ENCODE assay signal across 20 cellular contexts in the genomic region with DNA sequence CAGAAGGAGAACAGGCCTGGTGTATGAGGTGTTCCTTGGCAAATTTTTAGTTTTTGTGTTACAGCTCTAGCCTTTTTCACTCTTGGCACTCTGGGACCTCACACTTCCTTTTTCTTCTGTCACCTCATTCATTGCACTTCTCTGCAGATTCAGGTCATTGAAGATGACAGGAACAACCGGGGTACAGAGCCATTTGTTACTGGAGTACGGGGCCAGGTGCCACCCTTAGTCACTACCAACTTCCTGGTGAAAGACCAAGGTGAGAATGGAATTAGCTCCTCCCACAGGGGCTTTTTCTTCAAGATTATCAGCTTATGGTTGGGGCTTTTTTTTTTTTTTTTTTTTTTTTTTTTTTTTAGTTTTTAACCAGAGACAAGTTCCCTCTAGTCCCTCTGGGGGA. TPM values are rescaled to one million over a fixed set of nuclear protein-coding genes. Genes with fewer than 3 reads are reported as not detected.
DNase-seq lines count a peak whose midpoint lies in the region; ATAC-seq, FAIRE-seq and TF ChIP-seq lines count a peak whose summit lies in the region.
"Had no signal": no experiment of that assay in that cellular context is flagged by ENCODE, and none has a peak within 500 bp of the region (broad histone marks: within the 10 kb centered on the region; RNA-seq: fewer than 3 reads in every experiment).

No MANE protein-coding gene starts in this region.

- H3K4me3 Mint-ChIP-seq in activated CD8-positive, alpha-beta T cell treated with anti-CD3 and anti-CD28 coated beads for 36 hours: no peak overlapping the region
- no peak overlapping the region for H3K4me3 Mint-ChIP-seq in activated CD8-positive, alpha-beta T cell treated with anti-CD3 and anti-CD28 coated beads, Interleukin-2, amount 10 ng/mL, durations not matched to agents 7 days and 5 days
- no peak overlapping the region for H3K4me3 Mint-ChIP-seq in HFFc6
- H3K4me3 Mint-ChIP-seq in natural killer cell treated with Interleukin-12 subunit alpha and Interleukin-12 subunit beta and Interleukin-15 and Interleukin-18, amount 100 ng/mL, for 72 hours: peak overlapping the region; percentile 68

- in situ Hi-C loops in GM12878 (cut with MboI): no loop called here

- peaks cover 3% of the 10 kb centered on the region; the same call in 1 of the 2 replicates for H4K20me1 ChIP-seq in GM12878 (ENCODE audit: control insufficient read depth, insufficient read depth)

- SMC1A ChIA-PET in GM12878 (lab: Charles Lee; ENCODE audit: uncharacterized antibody, unreplicated experiment): interaction anchor here (0.5 to 2.4 kb wide), 7 partner anchors 10 to 119 kb away, joined by 3 to 13 read pairs (median 4); partner anchors contain the start of gene SEC24C

- no peak overlapping the region for H3K4me3 ChIP-seq in GM12878
- H3K4me3 ChIP-seq: BLaER1, pancreas, SJCRH30, tibial artery had no signal

- 5% methylated on average over 2 of the region's 2 CpGs for WGBS in GM12878 (ENCODE audit: insufficient coverage, insufficient replicate concordance, low lambda C conversion rate, missing lambda C conversion rate)

- H3K9me3 Mint-ChIP-seq in activated CD8-positive, alpha-beta T cell treated with anti-CD3 and anti-CD28 coated beads for 36 hours: no peaks in the 10 kb centered on the region
- no peaks in the 10 kb centered on the region for H3K9me3 Mint-ChIP-seq in activated CD8-positive, alpha-beta T cell treated with anti-CD3 and anti-CD28 coated beads, Interleukin-2, amount 10 ng/mL, durations not matched to agents 7 days and 5 days (ENCODE audit: insufficient read depth)
- H3K9me3 Mint-ChIP-seq in HFFc6: no peaks in the 10 kb centered on the region
- no peaks in the 10 kb centered on the region for H3K9me3 Mint-ChIP-seq in natural killer cell treated with Interleukin-12 subunit alpha and Interleukin-12 subunit beta and Interleukin-15 and Interleukin-18, amount 100 ng/mL, for 72 hours

- H2AFZ ChIP-seq in GM12878 (ENCODE audit: control insufficient read depth, low read depth, low read length): no peak overlapping the region

- CTCF ChIA-PET in activated CD8-positive, alpha-beta T cell treated with anti-CD3 and anti-CD28 coated beads for 36 hours (lab: Charles Lee): interaction anchor here (1.0 to 3.0 kb wide), 4 partner anchors 9 to 20 kb away, joined by 3 to 14 read pairs (median 4); a partner anchor contains a TSS
- CTCF ChIA-PET in activated CD8-positive, alpha-beta T cell treated with anti-CD3 and anti-CD28 coated beads, Interleukin-2, amount 10 ng/mL, durations not matched to agents 7 days and 5 days (lab: Charles Lee): interaction anchor here (1.5 to 2.0 kb wide), 2 partner anchors 9 to 18 kb away, joined by 3 to 12 read pairs; a partner anchor contains a TSS
- CTCF ChIA-PET in GM12878 (lab: Yijun Ruan, JAX): interaction anchor here (0.8 to 1.7 kb wide), 2 partner anchors 18 to 20 kb away, joined by 3 read pairs; no protein-coding TSS in a partner anchor

- TF ChIP-seq RAD21 in GM12878 (IDR thresholded peaks at IDR 0.05; ENCODE audit: insufficient read depth, low read depth, low read length): no peak

- no peak for FAIRE-seq in GM12878 (lab: Jason Lieb, UNC)
- FAIRE-seq: GM19239, pancreas had no signal

- ATAC-seq in activated CD8-positive, alpha-beta T cell treated with anti-CD3 and anti-CD28 coated beads for 36 hours: no peak
- ATAC-seq in activated CD8-positive, alpha-beta T cell treated with anti-CD3 and anti-CD28 coated beads, Interleukin-2, amount 10 ng/mL, durations not matched to agents 7 days and 5 days: no peak
- peak; percentile 29 for ATAC-seq in GM12878
- peak; percentile 9 to 46 for ATAC-seq in natural killer cell treated with Interleukin-12 subunit alpha and Interleukin-12 subunit beta and Interleukin-15 and Interleukin-18, amount 100 ng/mL, for 72 hours
- ATAC-seq: pancreas had no signal

- intact Hi-C loops in activated CD8-positive, alpha-beta T cell treated with anti-CD3 and anti-CD28 coated beads for 36 hours (cut with micrococcal nuclease): no loop called here
- intact Hi-C loops in GM12878 (cut with micrococcal nuclease; ENCODE audit: unreplicated experiment): no loop called here

- POLR2A ChIA-PET in activated CD8-positive, alpha-beta T cell treated with anti-CD3 and anti-CD28 coated beads for 36 hours (lab: Charles Lee): interaction anchor here (1.2 to 3.2 kb wide), 3 partner anchors 9 to 31 kb away, joined by 3 to 30 read pairs (median 4); a partner anchor contains a TSS
- POLR2A ChIA-PET in activated CD8-positive, alpha-beta T cell treated with anti-CD3 and anti-CD28 coated beads, Interleukin-2, amount 10 ng/mL, durations not matched to agents 7 days and 5 days (lab: Charles Lee): interaction anchor here (1.0 to 2.3 kb wide), 2 partner anchors 9 to 20 kb away, joined by 3 to 14 read pairs; partner anchors contain the start of gene SEC24C
- POLR2A ChIA-PET in GM12878 (lab: Charles Lee): interaction anchor here (0.8 to 3.8 kb wide), 7 partner anchors 9 to 108 kb away, joined by 3 to 33 read pairs (median 10); partner anchors contain the start of gene SEC24C

- no peak for TF ChIP-seq CTCF in activated CD8-positive, alpha-beta T cell treated with anti-CD3 and anti-CD28 coated beads for 36 hours (IDR thresholded peaks at IDR 0.05)
- TF ChIP-seq CTCF in HFFc6 (IDR thresholded peaks at IDR 0.05): no peak
- no peak for TF ChIP-seq CTCF in GM12878 (IDR thresholded peaks at IDR 0.05 in 2 of 3, conservative IDR thresholded peaks at IDR 0.05 in 1 of 3; ENCODE audit: control insufficient read depth in 2 of 3, extremely low read depth in 1 of 3, insufficient read depth in 1 of 3, low read depth in 3 of 3, low read length in 3 of 3)

- no peaks in the 10 kb centered on the region for H3K27me3 ChIP-seq in GM12878 (replicated peaks in 1 of 2; ENCODE audit: control insufficient read depth in 2 of 2, insufficient read depth in 2 of 2, low read length in 1 of 2)
- H3K27me3 ChIP-seq: BLaER1, pancreas, SJCRH30, tibial artery had no signal

- peak overlapping the region; percentile 42; the same call in 1 of the 2 replicates for H3K4me2 ChIP-seq in GM12878 (ENCODE audit: control insufficient read depth, insufficient read depth)
- H3K4me2 ChIP-seq: BLaER1 had no signal

- H3K27ac ChIP-seq in GM12878 (ENCODE audit: control insufficient read depth, insufficient read depth) (peak overlapping the region; percentile 64), substantia nigra (ENCODE audit: low read depth, low read length, poor library complexity, severe bottlenecking) (no peak overlapping the region)
- H3K27ac ChIP-seq: BLaER1, pancreas, SJCRH30, tibial artery had no signal

- no peak for TF ChIP-seq EP300 in GM12878 (IDR thresholded peaks at IDR 0.05; ENCODE audit: borderline replicate concordance in 1 of 2, control insufficient read depth in 1 of 2, low read depth in 2 of 2, low read length in 2 of 2)

- H3K79me2 ChIP-seq in GM12878 (ENCODE audit: control insufficient read depth, insufficient read depth, low read length): peaks cover 7% of the 10 kb centered on the region

- peaks cover 36 to 72% of the 10 kb centered on the region in 2 experiments for H3K36me3 ChIP-seq in GM12878 (ENCODE audit: control insufficient read depth in 2 of 2, insufficient read depth in 2 of 2, low read length in 1 of 2)

- BruUV-seq in GM12878 (replicated peaks; lab: Mats Ljungman, UMichigan): no TSS peak

- no peak overlapping the region; the same call in 1 of the 2 replicates for H3K9ac ChIP-seq in GM12878 (ENCODE audit: control insufficient read depth, insufficient read depth, low read length)
- H3K9ac ChIP-seq: BLaER1 had no signal

- no peak for DNase-seq in activated CD8-positive, alpha-beta T cell treated with anti-CD3 and anti-CD28 coated beads for 36 hours
- no peak for DNase-seq in activated CD8-positive, alpha-beta T cell treated with anti-CD3 and anti-CD28 coated beads, Interleukin-2, amount 10 ng/mL, durations not matched to agents 7 days and 5 days
- no peak for DNase-seq in HFFc6
- DNase-seq in GM12878 (ENCODE audit: low read depth, low spot score): no peak
- DNase-seq in natural killer cell treated with Interleukin-12 subunit alpha and Interleukin-12 subunit beta and Interleukin-15 and Interleukin-18, amount 100 ng/mL, for 72 hours (ENCODE audit: low spot score): no peak
- no peak for DNase-seq in ureter (ENCODE audit: low spot score)
- no peak for DNase-seq in substantia nigra (lab: John Stamatoyannopoulos, UW)
- no peak for DNase-seq in superior temporal gyrus (ENCODE audit: extremely low spot score)
- DNase-seq: activated CD4-positive, alpha-beta T cell treated with anti-CD3 and anti-CD28 coated beads for 4 hours; DMS53; foreskin fibroblast; H7; Kasumi-1; NCI-H1105; NCI-H526 treated with DMSO at 0.1 percent for 48 hours; pancreas; SJCRH30 had no signal

- peak overlapping the region; percentile 58 for H3K27ac Mint-ChIP-seq in activated CD8-positive, alpha-beta T cell treated with anti-CD3 and anti-CD28 coated beads for 36 hours
- no peak overlapping the region for H3K27ac Mint-ChIP-seq in activated CD8-positive, alpha-beta T cell treated with anti-CD3 and anti-CD28 coated beads, Interleukin-2, amount 10 ng/mL, durations not matched to agents 7 days and 5 days
- peak overlapping the region; percentile 71; the same call in 1 of the 2 replicates for H3K27ac Mint-ChIP-seq in HFFc6
- H3K27ac Mint-ChIP-seq in natural killer cell treated with Interleukin-12 subunit alpha and Interleukin-12 subunit beta and Interleukin-15 and Interleukin-18, amount 100 ng/mL, for 72 hours: peak overlapping the region; percentile 82 to 89

- RAD21 ChIA-PET in GM12878 (lab: Charles Lee; ENCODE audit: unreplicated experiment): interaction anchor here (0.6 to 2.2 kb wide), 10 partner anchors 9 to 168 kb away, joined by 3 to 8 read pairs (median 4); a partner anchor contains a TSS

- H3K4me1 ChIP-seq in GM12878 (ENCODE audit: control insufficient read depth, insufficient read depth, low read length): peaks cover 44% of the 10 kb centered on the region
- H3K4me1 ChIP-seq: pancreas, tibial artery had no signal

- H3K4me1 Mint-ChIP-seq in activated CD8-positive, alpha-beta T cell treated with anti-CD3 and anti-CD28 coated beads for 36 hours (ENCODE audit: low read depth): peaks cover 47% of the 10 kb centered on the region
- H3K4me1 Mint-ChIP-seq in activated CD8-positive, alpha-beta T cell treated with anti-CD3 and anti-CD28 coated beads, Interleukin-2, amount 10 ng/mL, durations not matched to agents 7 days and 5 days (ENCODE audit: low read depth): peaks cover 46% of the 10 kb centered on the region
- H3K4me1 Mint-ChIP-seq in HFFc6 (ENCODE audit: low read depth): peaks cover 31% of the 10 kb centered on the region
- peaks cover 67 to 69% of the 10 kb centered on the region in 2 donors for H3K4me1 Mint-ChIP-seq in natural killer cell treated with Interleukin-12 subunit alpha and Interleukin-12 subunit beta and Interleukin-15 and Interleukin-18, amount 100 ng/mL, for 72 hours (ENCODE audit: low read depth in 2 of 2)

- H3K27me3 Mint-ChIP-seq in activated CD8-positive, alpha-beta T cell treated with anti-CD3 and anti-CD28 coated beads for 36 hours: no peaks in the 10 kb centered on the region
- no peaks in the 10 kb centered on the region for H3K27me3 Mint-ChIP-seq in activated CD8-positive, alpha-beta T cell treated with anti-CD3 and anti-CD28 coated beads, Interleukin-2, amount 10 ng/mL, durations not matched to agents 7 days and 5 days (ENCODE audit: low read depth)
- 0 out of 2 replicates have a peak, but pooled peaks cover 2% of the 10 kb centered on the region for H3K27me3 Mint-ChIP-seq in HFFc6 (ENCODE audit: insufficient read depth)
- H3K27me3 Mint-ChIP-seq in natural killer cell treated with Interleukin-12 subunit alpha and Interleukin-12 subunit beta and Interleukin-15 and Interleukin-18, amount 100 ng/mL, for 72 hours: no peaks in the 10 kb centered on the region

- TF ChIP-seq POLR2A in GM12878 (IDR thresholded peaks at IDR 0.05; ENCODE audit: low read depth, low read length): no peak

- no peaks in the 10 kb centered on the region for H3K9me3 ChIP-seq in GM12878 (replicated peaks; ENCODE audit: control insufficient read depth, insufficient read depth, low read length)
- H3K9me3 ChIP-seq: BLaER1, pancreas, SJCRH30, tibial artery had no signal

- H3K36me3 Mint-ChIP-seq in activated CD8-positive, alpha-beta T cell treated with anti-CD3 and anti-CD28 coated beads for 36 hours (ENCODE audit: low read depth): peaks cover 60% of the 10 kb centered on the region
- peaks cover 79% of the 10 kb centered on the region for H3K36me3 Mint-ChIP-seq in activated CD8-positive, alpha-beta T cell treated with anti-CD3 and anti-CD28 coated beads, Interleukin-2, amount 10 ng/mL, durations not matched to agents 7 days and 5 days (ENCODE audit: low read depth)
- peaks cover 50% of the 10 kb centered on the region for H3K36me3 Mint-ChIP-seq in HFFc6 (ENCODE audit: low read depth)
- peaks cover 66% of the 10 kb centered on the region for H3K36me3 Mint-ChIP-seq in natural killer cell treated with Interleukin-12 subunit alpha and Interleukin-12 subunit beta and Interleukin-15 and Interleukin-18, amount 100 ng/mL, for 72 hours

RNA-seq across cellular contexts. Expression of gene CHCHD1, which starts 18.5 kb away (rescaled TPM):
- 10 to 100 TPM; 28.9 to 33.0 TPM for total RNA-seq in activated CD8-positive, alpha-beta T cell treated with anti-CD3 and anti-CD28 coated beads for 36 hours
- total RNA-seq in activated CD8-positive, alpha-beta T cell treated with anti-CD3 and anti-CD28 coated beads, Interleukin-2, amount 10 ng/mL, durations not matched to agents 7 days and 5 days: 10 to 100 TPM; 33.0 to 35.3 TPM
- total RNA-seq in HFFc6 (2021; fragmentation: NEBNext Ultra II Directional; extraction: Animal tissue kit (Norgen Biotek cat#: 25700)): 10 to 100 TPM; 27.1 to 34.7 (median 30.6) TPM
- total RNA-seq in GM12878 (2013; cell fraction: nucleolus; rRNA removed): 14.8 and 16.7 TPM in 2 replicates
- total RNA-seq in GM12878 (2014; rRNA removed): 74.3 and 77.4 TPM in 2 replicates
- total RNA-seq in GM12878 (2014; rRNA removed; fragmentation: Illumina TruSeq; extraction: Trizol): 42.8 and 47.5 TPM in 2 replicates
- 35.0 and 36.9 TPM in 2 replicates for total RNA-seq in GM12878 (2021)
- 34.4 TPM for polyA plus RNA-seq in GM12878 (2011; ENCODE audit: low read depth)
- 56.7 and 69.0 TPM in 2 replicates for polyA plus RNA-seq in GM12878 (2011; rRNA removed)
- polyA plus RNA-seq in GM12878 (2011; cell fraction: cytosol; rRNA removed): 33.0 and 46.8 TPM in 2 replicates
- 22.6 and 27.4 TPM in 2 replicates for polyA plus RNA-seq in GM12878 (2011; cell fraction: nucleus; rRNA removed)
- polyA plus RNA-seq in GM12878 (2012): 51.6 and 59.8 TPM in 2 replicates
- polyA plus RNA-seq in GM12878 (2014; fragmentation: Illumina TruSeq; extraction: Trizol): 25.3 and 42.4 TPM in 2 replicates
- polyA plus RNA-seq in GM12878 (2014; fragmentation: Nextera tagmentation; extraction: Ambion mirVana): 10 to 100 TPM; 69.5 to 81.4 TPM
- 70.4 and 79.4 TPM in 2 replicates for polyA plus RNA-seq in GM12878 (2014; rRNA removed)
- polyA plus RNA-seq in GM12878 (2016; fragmentation: Nextera tagmentation; extraction: Ambion mirVana): 100 to 1,000 TPM; 127 to 132 TPM
- 8.9 and 9.4 TPM in 2 replicates for polyA minus RNA-seq in GM12878 (2011; rRNA and poly(A)+ RNA removed)
- polyA minus RNA-seq in GM12878 (2011; cell fraction: cytosol; rRNA and poly(A)+ RNA removed): 6.3 and 7.2 TPM in 2 replicates
- 6.5 and 8.9 TPM in 2 replicates for polyA minus RNA-seq in GM12878 (2011; cell fraction: nucleus; rRNA and poly(A)+ RNA removed)
- 10 to 100 TPM; 18.7 to 28.5 TPM for total RNA-seq in natural killer cell treated with Interleukin-12 subunit alpha and Interleukin-12 subunit beta and Interleukin-15 and Interleukin-18, amount 100 ng/mL, for 72 hours
- total RNA-seq in ureter: 14.9 TPM

RNA-seq across cellular contexts. Expression of gene SEC24C, which starts 19.2 kb away (rescaled TPM):
- total RNA-seq in activated CD8-positive, alpha-beta T cell treated with anti-CD3 and anti-CD28 coated beads for 36 hours: 10 to 100 TPM; 87.5 to 88.7 TPM
- 10 to 100 TPM; 88.9 to 94.6 TPM for total RNA-seq in activated CD8-positive, alpha-beta T cell treated with anti-CD3 and anti-CD28 coated beads, Interleukin-2, amount 10 ng/mL, durations not matched to agents 7 days and 5 days
- 100 to 1,000 TPM in 1 of 6 experiments, 10 to 100 TPM in 5; 90.8 to 108 (median 97.7) TPM for total RNA-seq in HFFc6 (2021; fragmentation: NEBNext Ultra II Directional; extraction: Animal tissue kit (Norgen Biotek cat#: 25700))
- 64.1 and 66.3 TPM in 2 replicates for total RNA-seq in GM12878 (2013; cell fraction: nucleolus; rRNA removed)
- 96.9 and 117 TPM in 2 replicates for total RNA-seq in GM12878 (2014; rRNA removed)
- 43.4 and 48.2 TPM in 2 replicates for total RNA-seq in GM12878 (2014; rRNA removed; fragmentation: Illumina TruSeq; extraction: Trizol)
- 91.7 and 99.9 TPM in 2 replicates for total RNA-seq in GM12878 (2021)
- polyA plus RNA-seq in GM12878 (2011; ENCODE audit: low read depth): 68.9 TPM
- polyA plus RNA-seq in GM12878 (2011; rRNA removed): 52.3 and 110 TPM in 2 replicates
- polyA plus RNA-seq in GM12878 (2011; cell fraction: cytosol; rRNA removed): 97.2 and 105 TPM in 2 replicates
- polyA plus RNA-seq in GM12878 (2011; cell fraction: nucleus; rRNA removed): 176 and 190 TPM in 2 replicates
- polyA plus RNA-seq in GM12878 (2012): 92.4 and 93.2 TPM in 2 replicates
- 67.7 and 81.5 TPM in 2 replicates for polyA plus RNA-seq in GM12878 (2014; fragmentation: Illumina TruSeq; extraction: Trizol)
- 10 to 100 TPM; 12.7 to 18.8 TPM for polyA plus RNA-seq in GM12878 (2014; fragmentation: Nextera tagmentation; extraction: Ambion mirVana)
- 73.6 and 82.1 TPM in 2 replicates for polyA plus RNA-seq in GM12878 (2014; rRNA removed)
- polyA plus RNA-seq in GM12878 (2016; fragmentation: Nextera tagmentation; extraction: Ambion mirVana): 10 to 100 TPM; 71.3 to 74.1 TPM
- polyA minus RNA-seq in GM12878 (2011; rRNA and poly(A)+ RNA removed): 135 and 166 TPM in 2 replicates
- 47.8 and 49.1 TPM in 2 replicates for polyA minus RNA-seq in GM12878 (2011; cell fraction: cytosol; rRNA and poly(A)+ RNA removed)
- polyA minus RNA-seq in GM12878 (2011; cell fraction: nucleus; rRNA and poly(A)+ RNA removed): 30.5 and 46.2 TPM in 2 replicates
- total RNA-seq in natural killer cell treated with Interleukin-12 subunit alpha and Interleukin-12 subunit beta and Interleukin-15 and Interleukin-18, amount 100 ng/mL, for 72 hours: 100 to 1,000 TPM; 152 to 172 TPM
- total RNA-seq in ureter: 87.5 TPM

RNA-seq across cellular contexts. Expression of gene ZSWIM8, which starts 22.1 kb away (rescaled TPM):
- 10 to 100 TPM; 30.0 to 41.0 TPM for total RNA-seq in activated CD8-positive, alpha-beta T cell treated with anti-CD3 and anti-CD28 coated beads for 36 hours
- total RNA-seq in activated CD8-positive, alpha-beta T cell treated with anti-CD3 and anti-CD28 coated beads, Interleukin-2, amount 10 ng/mL, durations not matched to agents 7 days and 5 days: 10 to 100 TPM; 58.3 to 69.3 TPM
- 10 to 100 TPM; 47.2 to 62.6 (median 55.3) TPM for total RNA-seq in HFFc6 (2021; fragmentation: NEBNext Ultra II Directional; extraction: Animal tissue kit (Norgen Biotek cat#: 25700))
- total RNA-seq in GM12878 (2013; cell fraction: nucleolus; rRNA removed): 75.9 and 86.5 TPM in 2 replicates
- total RNA-seq in GM12878 (2014; rRNA removed) (23.9 and 30.8 TPM in 2 replicates), GM12878 (2014; rRNA removed; fragmentation: Illumina TruSeq; extraction: Trizol) (16.4 and 18.7 TPM in 2 replicates), GM12878 (2021) (45.4 and 47.9 TPM in 2 replicates), ureter (129 TPM)
- polyA plus RNA-seq in GM12878 (2011; ENCODE audit: low read depth): 79.3 TPM
- polyA plus RNA-seq in GM12878 (2011; rRNA removed) (17.5 and 44.6 TPM in 2 replicates), GM12878 (2014; fragmentation: Illumina TruSeq; extraction: Trizol) (15.3 and 31.5 TPM in 2 replicates), GM12878 (2014; fragmentation: Nextera tagmentation; extraction: Ambion mirVana) (1 to 10 TPM; 7.8 to 8.5 TPM), GM12878 (2014; rRNA removed) (47.1 and 48.8 TPM in 2 replicates), GM12878 (2016; fragmentation: Nextera tagmentation; extraction: Ambion mirVana) (10 to 100 TPM; 14.0 to 15.1 TPM)
- polyA plus RNA-seq in GM12878 (2011; cell fraction: cytosol; rRNA removed): 39.4 and 62.6 TPM in 2 replicates
- 436 and 485 TPM in 2 replicates for polyA plus RNA-seq in GM12878 (2011; cell fraction: nucleus; rRNA removed)
- polyA plus RNA-seq in GM12878 (2012): 58.6 and 83.1 TPM in 2 replicates
- 36.3 and 63.7 TPM in 2 replicates for polyA minus RNA-seq in GM12878 (2011; rRNA and poly(A)+ RNA removed)
- polyA minus RNA-seq in GM12878 (2011; cell fraction: cytosol; rRNA and poly(A)+ RNA removed): 23.0 and 27.1 TPM in 2 replicates
- 43.3 and 67.1 TPM in 2 replicates for polyA minus RNA-seq in GM12878 (2011; cell fraction: nucleus; rRNA and poly(A)+ RNA removed)
- total RNA-seq in natural killer cell treated with Interleukin-12 subunit alpha and Interleukin-12 subunit beta and Interleukin-15 and Interleukin-18, amount 100 ng/mL, for 72 hours: 100 to 1,000 TPM; 121 to 148 TPM

RNA-seq across cellular contexts. Expression of gene NDST2, which starts 48.1 kb away (rescaled TPM):
- total RNA-seq in activated CD8-positive, alpha-beta T cell treated with anti-CD3 and anti-CD28 coated beads for 36 hours: 10 to 100 TPM; 51.1 to 53.5 TPM
- 10 to 100 TPM; 60.7 to 61.1 TPM for total RNA-seq in activated CD8-positive, alpha-beta T cell treated with anti-CD3 and anti-CD28 coated beads, Interleukin-2, amount 10 ng/mL, durations not matched to agents 7 days and 5 days
- 10 to 100 TPM; 18.9 to 21.5 (median 20.3) TPM for total RNA-seq in HFFc6 (2021; fragmentation: NEBNext Ultra II Directional; extraction: Animal tissue kit (Norgen Biotek cat#: 25700))
- 57.1 and 85.9 TPM in 2 replicates for total RNA-seq in GM12878 (2013; cell fraction: nucleolus; rRNA removed)
- total RNA-seq in GM12878 (2014; rRNA removed): 18.0 and 18.8 TPM in 2 replicates
- total RNA-seq in GM12878 (2014; rRNA removed; fragmentation: Illumina TruSeq; extraction: Trizol): 8.9 and 10.1 TPM in 2 replicates
- total RNA-seq in GM12878 (2021): 34.3 and 35.2 TPM in 2 replicates
- polyA plus RNA-seq in GM12878 (2011; ENCODE audit: low read depth): 19.1 TPM
- polyA plus RNA-seq in GM12878 (2011; rRNA removed): 23.8 and 31.1 TPM in 2 replicates
- polyA plus RNA-seq in GM12878 (2011; cell fraction: cytosol; rRNA removed): 24.8 and 31.5 TPM in 2 replicates
- 81.5 and 88.2 TPM in 2 replicates for polyA plus RNA-seq in GM12878 (2011; cell fraction: nucleus; rRNA removed)
- 19.5 and 19.8 TPM in 2 replicates for polyA plus RNA-seq in GM12878 (2012)
- 16.6 and 22.6 TPM in 2 replicates for polyA plus RNA-seq in GM12878 (2014; fragmentation: Illumina TruSeq; extraction: Trizol)
- polyA plus RNA-seq in GM12878 (2014; fragmentation: Nextera tagmentation; extraction: Ambion mirVana): 1 to 10 TPM; 2.2 to 3.0 TPM
- polyA plus RNA-seq in GM12878 (2014; rRNA removed): 31.3 and 34.7 TPM in 2 replicates
- polyA plus RNA-seq in GM12878 (2016; fragmentation: Nextera tagmentation; extraction: Ambion mirVana): 10 to 100 TPM; 22.7 to 24.0 TPM
- polyA minus RNA-seq in GM12878 (2011; rRNA and poly(A)+ RNA removed): 26.0 and 29.3 TPM in 2 replicates
- 11.8 and 16.4 TPM in 2 replicates for polyA minus RNA-seq in GM12878 (2011; cell fraction: cytosol; rRNA and poly(A)+ RNA removed)
- polyA minus RNA-seq in GM12878 (2011; cell fraction: nucleus; rRNA and poly(A)+ RNA removed): 36.6 and 66.7 TPM in 2 replicates
- 10 to 100 TPM; 42.8 to 83.3 TPM for total RNA-seq in natural killer cell treated with Interleukin-12 subunit alpha and Interleukin-12 subunit beta and Interleukin-15 and Interleukin-18, amount 100 ng/mL, for 72 hours
- total RNA-seq in ureter: 37.5 TPM

Comparison
In these comparisons a context has a peak if more than half of its experiments do, and no peak if none do; other contexts are left out.
1. ATAC-seq: peak in GM12878 (single experiment) and natural killer cell treated with Interleukin-12 subunit alpha and Interleukin-12 subunit beta and Interleukin-15 and Interleukin-18, amount 100 ng/mL, for 72 hours (2 of 2); none in activated CD8-positive, alpha-beta T cell treated with anti-CD3 and anti-CD28 coated beads for 36 hours (single experiment) and activated CD8-positive, alpha-beta T cell treated with anti-CD3 and anti-CD28 coated beads, Interleukin-2, amount 10 ng/mL, durations not matched to agents 7 days and 5 days (single experiment).